Comparison of ENCODE assay signal across 18 cellular contexts in the genomic region with DNA sequence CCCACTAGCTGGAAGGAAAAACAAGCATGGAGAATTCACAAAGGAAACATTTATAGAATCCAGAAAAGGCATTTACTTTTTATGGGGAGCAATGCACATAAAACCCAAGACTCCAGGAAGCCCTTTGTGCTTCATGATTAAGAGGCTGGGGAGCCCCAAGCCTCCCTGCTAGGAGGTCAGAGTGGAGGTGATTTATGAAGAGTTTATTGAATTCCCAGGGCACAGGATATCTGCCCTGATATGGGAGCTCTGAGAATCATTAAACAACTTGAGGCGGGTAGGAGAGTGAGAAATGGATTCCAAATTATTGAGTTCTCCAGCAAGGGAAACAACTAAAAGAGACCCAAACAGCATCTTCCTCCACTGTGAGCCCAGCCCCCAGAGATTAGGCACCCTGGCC.
"Had no signal": no experiment of that assay in that cellular context is flagged by ENCODE, and none has a peak within 500 bp of the region (broad histone marks: within the 10 kb centered on the region; RNA-seq: fewer than 3 reads in every experiment).

No MANE protein-coding gene starts in this region.

- H3K9me3 ChIP-seq: esophagus squamous epithelium, gastrocnemius medialis, spleen, thoracic aorta, upper lobe of right lung had no signal

- H3K9me3 Mint-ChIP-seq: activated CD4-positive, alpha-beta T cell treated with anti-CD3 and anti-CD28 coated beads, Interleukin-2, amount 10 ng/mL, durations not matched to agents 7 days and 5 days; activated naive CD4-positive, alpha-beta T cell treated with anti-CD3 and anti-CD28 coated beads, Interleukin-2, amount 50 U/mL, for 24 hours; endodermal cell; naive B cell; neural crest cell; T-helper 2 cell treated with Interferon-gamma antibody and Interleukin-4, amounts not matched to agents 5 μg/mL and 100 μg/mL, for 36 hours had no signal

- H3K4me1 Mint-ChIP-seq: activated CD4-positive, alpha-beta T cell treated with anti-CD3 and anti-CD28 coated beads, Interleukin-2, amount 10 ng/mL, durations not matched to agents 7 days and 5 days; endodermal cell had no signal

- H3K4me3 Mint-ChIP-seq: activated CD4-positive, alpha-beta T cell treated with anti-CD3 and anti-CD28 coated beads, Interleukin-2, amount 10 ng/mL, durations not matched to agents 7 days and 5 days; activated naive CD4-positive, alpha-beta T cell treated with anti-CD3 and anti-CD28 coated beads, Interleukin-2, amount 50 U/mL, for 24 hours; endodermal cell; naive B cell; neural crest cell; T-helper 2 cell treated with Interferon-gamma antibody and Interleukin-4, amounts not matched to agents 5 μg/mL and 100 μg/mL, for 36 hours had no signal

- H3K4me1 ChIP-seq: esophagus squamous epithelium, gastrocnemius medialis, spleen, upper lobe of right lung had no signal

- H3K36me3 ChIP-seq: brain microvascular endothelial cell, esophagus squamous epithelium, gastrocnemius medialis, spleen, thoracic aorta, upper lobe of right lung had no signal

- H3K4me3 ChIP-seq: dorsolateral prefrontal cortex, esophagus squamous epithelium, gastrocnemius medialis, spleen, thoracic aorta, upper lobe of right lung had no signal

- H3K27ac Mint-ChIP-seq: activated CD4-positive, alpha-beta T cell treated with anti-CD3 and anti-CD28 coated beads, Interleukin-2, amount 10 ng/mL, durations not matched to agents 7 days and 5 days; activated naive CD4-positive, alpha-beta T cell treated with anti-CD3 and anti-CD28 coated beads, Interleukin-2, amount 50 U/mL, for 24 hours; endodermal cell; T-helper 2 cell treated with Interferon-gamma antibody and Interleukin-4, amounts not matched to agents 5 μg/mL and 100 μg/mL, for 36 hours had no signal

- ATAC-seq: gastrocnemius medialis, upper lobe of right lung had no signal

- DNase-seq: activated CD4-positive, CD25-positive, alpha-beta regulatory T cell treated with anti-CD3 and anti-CD28 coated beads, Interleukin-2, amount 50 U/mL, for 72 hours; anterior cingulate cortex; brain microvascular endothelial cell; esophagus squamous epithelium; gastrocnemius medialis; naive B cell; occipital lobe; spleen; stimulated activated CD4-positive, alpha-beta T cell treated with anti-CD3 and anti-CD28 coated beads, Interleukin-4, amount 100 ng/mL, for 1 hour; upper lobe of right lung had no signal

- H3K27ac ChIP-seq: brain microvascular endothelial cell, dorsolateral prefrontal cortex, esophagus squamous epithelium, gastrocnemius medialis, spleen, thoracic aorta, upper lobe of right lung, VCaP had no signal

- H3K27me3 Mint-ChIP-seq: activated CD4-positive, alpha-beta T cell treated with anti-CD3 and anti-CD28 coated beads, Interleukin-2, amount 10 ng/mL, durations not matched to agents 7 days and 5 days; activated naive CD4-positive, alpha-beta T cell treated with anti-CD3 and anti-CD28 coated beads, Interleukin-2, amount 50 U/mL, for 24 hours; naive B cell had no signal

- H3K27me3 ChIP-seq: brain microvascular endothelial cell, dorsolateral prefrontal cortex, esophagus squamous epithelium, gastrocnemius medialis, spleen, upper lobe of right lung had no signal

- H3K36me3 Mint-ChIP-seq: activated naive CD4-positive, alpha-beta T cell treated with anti-CD3 and anti-CD28 coated beads, Interleukin-2, amount 50 U/mL, for 24 hours; naive B cell had no signal
